ENCODE assay signal across 16 cellular contexts in genomic region chr14:104294983-104295680, GRCh38.
DNase-seq lines count a peak whose midpoint lies in the region; ATAC-seq and TF ChIP-seq lines count a peak whose summit lies in the region.
"Had no signal": no experiment of that assay in that cellular context is flagged by ENCODE, and none has a peak within 500 bp of the region (broad histone marks: within the 10 kb centered on the region; RNA-seq: fewer than 3 reads in every experiment).

No MANE protein-coding gene starts in this region.

- H3K36me3 Mint-ChIP-seq in endodermal cell (ENCODE audit: low read depth): no peaks in the 10 kb centered on the region
- H3K36me3 Mint-ChIP-seq: type B pancreatic cell had no signal

- 85 to 87% methylated on average over 18 to 25 of the region's 25 CpGs for WGBS in endodermal cell (ENCODE audit: insufficient coverage in 1 of 2, insufficient read length in 1 of 2), 2 experiments

- H3K36me3 ChIP-seq in right atrium auricular region (no peaks in the 10 kb centered on the region), endodermal cell (ENCODE audit: control insufficient read depth, insufficient read depth, low read length) (no peaks in the 10 kb centered on the region), mucosa of descending colon (ENCODE audit: low read depth) (no peaks in the 10 kb centered on the region)

- no peak overlapping the region for H3K27ac Mint-ChIP-seq in endodermal cell
- H3K27ac Mint-ChIP-seq: activated T-helper 2 cell treated with anti-CD3 and anti-CD28 coated beads, Interferon-gamma antibody, Interleukin-2, Interleukin-4, amounts not matched to agents 10 μg/mL and 5 μg/mL and 100 μg/mL, durations not matched to agents 14 hours and 24 hours and 36 hours; type B pancreatic cell had no signal

- TF ChIP-seq CTCF in right atrium auricular region (IDR thresholded peaks at IDR 0.05) (no peak), endodermal cell (conservative IDR thresholded peaks at IDR 0.05) (no peak), mucosa of descending colon (IDR thresholded peaks at IDR 0.05) (no peak), GM10266 (IDR thresholded peaks at IDR 0.05; ENCODE audit: control insufficient read depth, insufficient read depth, low read depth, missing control alignments) (no peak)

- H3K9me3 ChIP-seq in right atrium auricular region (no peaks in the 10 kb centered on the region), endodermal cell (ENCODE audit: control insufficient read depth, low read length) (no peaks in the 10 kb centered on the region), mucosa of descending colon (no peaks in the 10 kb centered on the region)

- H3K27me3 ChIP-seq in right atrium auricular region (peaks cover 0 to 5% of the 10 kb centered on the region in 2 donors), endodermal cell (ENCODE audit: control insufficient read depth, insufficient read depth, low read length, poor library complexity, severe bottlenecking) (no peaks in the 10 kb centered on the region)

- peaks cover 28% of the 10 kb centered on the region for H3K4me1 Mint-ChIP-seq in endodermal cell

- H3K9me3 Mint-ChIP-seq in endodermal cell: no peaks in the 10 kb centered on the region
- H3K9me3 Mint-ChIP-seq: activated T-helper 2 cell treated with anti-CD3 and anti-CD28 coated beads, Interferon-gamma antibody, Interleukin-2, Interleukin-4, amounts not matched to agents 10 μg/mL and 5 μg/mL and 100 μg/mL, durations not matched to agents 14 hours and 24 hours and 36 hours; neural crest cell; type B pancreatic cell had no signal

- intact Hi-C loops in Right ventricle myocardium inferior (cut with DNase I) (no loop called here), mucosa of descending colon (cut with DNase I, micrococcal nuclease) (no loop called here)

- no peak overlapping the region for H3K27ac ChIP-seq in right atrium auricular region
- no peak overlapping the region for H3K27ac ChIP-seq in endodermal cell (ENCODE audit: low read depth, low read length)

- ATAC-seq in Right ventricle myocardium inferior (no peak), mucosa of descending colon (peak; percentile 33), GM19463 (IDR thresholded peaks at IDR 0.05; ENCODE audit: unreplicated experiment) (no peak)

- H3K4me3 ChIP-seq in right atrium auricular region (no peak overlapping the region), endodermal cell (ENCODE audit: low read length) (no peak overlapping the region), mucosa of descending colon (no peak overlapping the region)

- H3K4me3 Mint-ChIP-seq in endodermal cell: no peak overlapping the region
- H3K4me3 Mint-ChIP-seq: neural crest cell, type B pancreatic cell had no signal

- DNase-seq in Right ventricle myocardium inferior (ENCODE audit: missing footprints) (peak; percentile 62), right atrium auricular region (ENCODE audit: low spot score) (no peak), endodermal cell (peak; percentile 47), mucosa of descending colon (peak in 2 of 3 donors; percentile 28 to 36), GM10266 (ENCODE audit: extremely low spot score) (no peak), T1000 (lab: John Stamatoyannopoulos, UW) (no peak)
- no peak for DNase-seq in stimulated activated CD8-positive, alpha-beta memory T cell treated with anti-CD3 and anti-CD28 coated beads, Interleukin-4, amount 100 ng/mL, for 48 hours
- DNase-seq: anterior cingulate cortex; cerebellar nuclear complex; midbrain; retina; stimulated activated naive CD4-positive, alpha-beta T cell had no signal

- H3K4me1 ChIP-seq in right atrium auricular region: peaks cover 0 to 5% of the 10 kb centered on the region in 2 donors
- peaks cover 2% of the 10 kb centered on the region for H3K4me1 ChIP-seq in endodermal cell (ENCODE audit: control insufficient read depth, insufficient read depth, low read length)
- H3K4me1 ChIP-seq in mucosa of descending colon (ENCODE audit: low read depth): peaks cover 16% of the 10 kb centered on the region

- H3K27me3 Mint-ChIP-seq in endodermal cell (ENCODE audit: insufficient read depth): no peaks in the 10 kb centered on the region

- H3K9ac ChIP-seq in endodermal cell (ENCODE audit: extremely low read depth, low read length, poor library complexity, severe bottlenecking): no peak overlapping the region

Comparison
In these comparisons a context has a peak if more than half of its experiments do, and no peak if none do; other contexts are left out.
1. DNase-seq: peak in Right ventricle myocardium inferior (single experiment), endodermal cell (single experiment) and mucosa of descending colon (2 of 3); none in right atrium auricular region (single experiment), GM10266 (single experiment), T1000 (single experiment) and stimulated activated CD8-positive, alpha-beta memory T cell treated with anti-CD3 and anti-CD28 coated beads, Interleukin-4, amount 100 ng/mL, for 48 hours (single experiment).